In the genomic region with DNA sequence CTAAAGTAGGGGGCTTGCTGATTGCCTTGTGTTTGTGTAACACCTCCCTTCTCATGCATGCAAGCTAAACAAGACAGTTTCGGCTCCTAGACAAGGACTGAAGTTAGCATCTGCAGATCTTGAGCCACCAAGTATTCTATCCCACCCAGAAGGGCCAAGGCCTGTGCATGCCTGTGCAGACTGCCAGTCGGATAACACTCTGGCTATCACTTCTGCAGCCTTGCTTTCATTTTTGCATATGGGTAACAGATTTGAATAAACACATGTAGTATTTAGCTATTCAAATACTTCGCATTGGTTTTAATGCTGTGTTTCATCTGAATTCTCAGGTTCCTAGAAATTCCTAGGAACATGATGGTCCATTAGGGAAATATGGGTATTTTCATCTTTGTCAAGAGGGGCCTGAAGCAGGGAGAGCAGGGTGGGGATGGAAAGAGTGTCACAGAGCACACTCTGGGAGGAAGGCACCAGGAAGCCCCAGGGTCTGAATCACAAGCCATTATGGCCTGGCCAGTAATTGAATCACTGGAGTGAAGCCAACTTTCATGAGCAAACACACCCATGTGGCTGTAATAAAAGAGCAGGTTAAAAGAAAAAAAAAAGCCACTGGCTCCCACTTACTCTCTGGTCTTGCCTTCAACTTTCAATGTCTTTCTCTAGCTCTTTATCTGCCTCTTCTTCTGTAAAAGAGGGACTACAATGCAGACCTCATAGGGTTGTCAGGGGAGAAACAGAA, we compare ENCODE assay signal across 9 cellular contexts. TPM values are rescaled to one million over a fixed set of nuclear protein-coding genes. Genes with fewer than 3 reads are reported as not detected.
DNase-seq lines count a peak whose midpoint lies in the region; ATAC-seq and TF ChIP-seq lines count a peak whose summit lies in the region.
"Had no signal": no experiment of that assay in that cellular context is flagged by ENCODE, and none has a peak within 500 bp of the region (broad histone marks: within the 10 kb centered on the region; RNA-seq: fewer than 3 reads in every experiment).

No MANE protein-coding gene starts in this region.

- H3K4me3 Mint-ChIP-seq in H9: no peak overlapping the region
- H3K4me3 Mint-ChIP-seq in naive thymus-derived CD8-positive, alpha-beta T cell: no peak overlapping the region
- H3K4me3 Mint-ChIP-seq: IgD-negative memory B cell had no signal

- no peak overlapping the region for H2BK15ac ChIP-seq in H9 (ENCODE audit: low read depth, low read length)

- H3K4ac ChIP-seq in H9 (ENCODE audit: low read depth, low read length): no peak overlapping the region

- no peak overlapping the region for H4K5ac ChIP-seq in H9 (ENCODE audit: insufficient read length, low read depth, low read length)

- no peak overlapping the region for H2BK20ac ChIP-seq in H9 (ENCODE audit: low read depth, low read length, poor library complexity, severe bottlenecking)

- no peak for ATAC-seq in naive thymus-derived CD8-positive, alpha-beta T cell
- no peak for ATAC-seq in HG03469 (IDR thresholded peaks at IDR 0.05; ENCODE audit: unreplicated experiment)

- H3K4me3 ChIP-seq in skeletal muscle satellite cell (ENCODE audit: low read length): no peak overlapping the region

- H3K4me1 Mint-ChIP-seq in H9: peaks cover 8 to 11% of the 10 kb centered on the region in 2 experiments
- H3K4me1 Mint-ChIP-seq in naive thymus-derived CD8-positive, alpha-beta T cell: no peaks in the 10 kb centered on the region

- H4K91ac ChIP-seq in H9 (ENCODE audit: insufficient read length, low read depth, low read length): no peak overlapping the region

- H3K9ac ChIP-seq in skeletal muscle satellite cell (ENCODE audit: low read depth, low read length): no peak overlapping the region
- no peak overlapping the region for H3K9ac ChIP-seq in H9 (ENCODE audit: extremely low read depth, insufficient read length, low read length)

- no peaks in the 10 kb centered on the region for H3K9me3 ChIP-seq in skeletal muscle satellite cell (replicated peaks; ENCODE audit: low read length)
- no peaks in the 10 kb centered on the region for H3K9me3 ChIP-seq in H9 (ENCODE audit: control insufficient read depth, low read depth, low read length)

- TF ChIP-seq CTCF in H9 (conservative IDR thresholded peaks at IDR 0.05): no peak

- no peaks in the 10 kb centered on the region for H3K23me2 ChIP-seq in H9 (ENCODE audit: insufficient read length, low read depth, low read length, poor library complexity, severe bottlenecking)

- peak overlapping the region in 1 of 3 experiments; percentile 74; a peak in 2 of 7 replicates for H3K27ac Mint-ChIP-seq in H9
- peak overlapping the region in 1 of 10 donors; percentile 26 for H3K27ac Mint-ChIP-seq in naive thymus-derived CD8-positive, alpha-beta T cell
- H3K27ac Mint-ChIP-seq: IgD-negative memory B cell had no signal

- no peak overlapping the region for H2AFZ ChIP-seq in H9 (ENCODE audit: low read length)

- H4K20me1 ChIP-seq in H9 (ENCODE audit: control insufficient read depth, insufficient read depth, insufficient read length): no peaks in the 10 kb centered on the region

- no peak overlapping the region for H2BK12ac ChIP-seq in H9 (ENCODE audit: insufficient read length, low read depth, low read length)

- no peak overlapping the region for H3K56ac ChIP-seq in H9 (ENCODE audit: insufficient read length, low read depth, low read length)

- H2AK5ac ChIP-seq in H9 (ENCODE audit: insufficient read length, low read length): no peak overlapping the region

- WGBS in H9 (ENCODE audit: extremely low coverage, insufficient read length, low lambda C conversion rate): no CpG with 5 or more reads among the region's 3 CpGs

- H3K4me2 ChIP-seq in skeletal muscle satellite cell (ENCODE audit: low read length): peak overlapping the region; percentile 45
- no peak overlapping the region for H3K4me2 ChIP-seq in H9 (ENCODE audit: insufficient read depth, insufficient read length, low read length)

- H3K79me2 ChIP-seq in H9 (ENCODE audit: insufficient read depth, low read length): no peaks in the 10 kb centered on the region

- H3K79me1 ChIP-seq in H9 (ENCODE audit: insufficient read depth, low read depth, low read length, poor library complexity, severe bottlenecking): no peaks in the 10 kb centered on the region

- H3K18ac ChIP-seq in H9 (ENCODE audit: insufficient read length, low read depth, low read length): no peak overlapping the region

- CTCF ChIA-PET in HEK293T (lab: Yijun Ruan, JAX): interaction anchor here (1.4 kb wide), 1 partner anchor 10 kb away, joined by 4 read pairs; no protein-coding TSS in a partner anchor

- POLR2A ChIA-PET in HEK293T (lab: Yijun Ruan, JAX): interaction anchor here (1.0 to 2.9 kb wide), 4 partner anchors 9 to 119 kb away, joined by 3 to 15 read pairs (median 4); partner anchors contain the start of gene GADD45A
- POLR2A ChIA-PET in naive thymus-derived CD8-positive, alpha-beta T cell (lab: Charles Lee): no interaction called here

- H3K4me1 ChIP-seq in skeletal muscle satellite cell (ENCODE audit: control insufficient read depth, insufficient read depth, low read length) (peaks cover 75% of the 10 kb centered on the region), H9 (ENCODE audit: insufficient read depth, low read length) (0 out of 2 replicates have a peak, but pooled peaks cover 2% of the 10 kb centered on the region)

- no peak overlapping the region for H2BK5ac ChIP-seq in H9 (ENCODE audit: insufficient read length, low read length)

- no peak overlapping the region for H2BK120ac ChIP-seq in H9 (ENCODE audit: low read depth, low read length, poor library complexity, severe bottlenecking)

- H3K27me3 Mint-ChIP-seq in H9 (ENCODE audit: low read depth): no peaks in the 10 kb centered on the region
- peaks cover 0 to 4% (median 0%) of the 10 kb centered on the region in 5 donors for H3K27me3 Mint-ChIP-seq in naive thymus-derived CD8-positive, alpha-beta T cell

- H3K9me3 Mint-ChIP-seq in H9: no peaks in the 10 kb centered on the region
- H3K9me3 Mint-ChIP-seq in naive thymus-derived CD8-positive, alpha-beta T cell: no peaks in the 10 kb centered on the region
- H3K9me3 Mint-ChIP-seq: IgD-negative memory B cell had no signal

- H3K27ac ChIP-seq in H9 (ENCODE audit: insufficient read length, low read depth, low read length): no peak overlapping the region

- no peak overlapping the region for H4K8ac ChIP-seq in H9 (replicated peaks; ENCODE audit: insufficient read length, low read depth, low read length)

- H3K27me3 ChIP-seq in skeletal muscle satellite cell (ENCODE audit: control insufficient read depth, insufficient read depth, low read length): no peaks in the 10 kb centered on the region
- no peaks in the 10 kb centered on the region for H3K27me3 ChIP-seq in H9 (ENCODE audit: insufficient read depth, low read length)

- no peaks in the 10 kb centered on the region for H3K36me3 Mint-ChIP-seq in H9 (ENCODE audit: insufficient read depth in 1 of 3, low read depth in 3 of 3)
- H3K36me3 Mint-ChIP-seq in naive thymus-derived CD8-positive, alpha-beta T cell: no peaks in the 10 kb centered on the region

- no peak overlapping the region for H3K23ac ChIP-seq in H9 (ENCODE audit: insufficient read length, low read depth, low read length)

- no peak overlapping the region for H3T11ph ChIP-seq in H9 (ENCODE audit: low read length)

- DNase-seq in HEK293T (ENCODE audit: extremely low spot score) (peak; percentile 73), NCI-H460 (ENCODE audit: extremely low read depth, low read depth) (peak; percentile 47), dermis microvascular lymphatic vessel endothelial cell (ENCODE audit: low read depth in 2 of 2) (peak; percentile 90 to 95), H9 (no peak), germinal center (ENCODE audit: low spot score) (no peak)
- no peak for DNase-seq in naive thymus-derived CD8-positive, alpha-beta T cell

- H3K14ac ChIP-seq in H9 (ENCODE audit: insufficient read depth, low read length): no peak overlapping the region

- H3K36me3 ChIP-seq in skeletal muscle satellite cell (ENCODE audit: insufficient read depth, low read length): peaks cover 5% of the 10 kb centered on the region

TF ChIP-seq in HEK293T, 16 proteins besides CTCF, POLR2A, EP300 and RAD21:
- TF ChIP-seq ZNF384 (IDR thresholded peaks at IDR 0.05): peak; percentile 90
- no peak for TF ChIP-seq FOXK2 (IDR thresholded peaks at IDR 0.05)

RNA-seq across cellular contexts. Expression of gene GADD45A, which starts 28.2 kb away (rescaled TPM):
- total RNA-seq in NCI-H460 (2014; rRNA removed; shearing (Covaris generic)): 124 and 137 TPM in 2 replicates
- 48.2 and 53.2 TPM in 2 replicates for polyA plus RNA-seq in NCI-H460 (2014; cell fraction: nucleus; rRNA removed)
- total RNA-seq in dermis microvascular lymphatic vessel endothelial cell: 22.5 and 26.6 TPM in 2 replicates
- 22.9 and 30.2 TPM in 2 replicates for total RNA-seq in skeletal muscle satellite cell (2012; rRNA removed)
- total RNA-seq in H9 (2021): 22.8 and 25.0 TPM in 2 replicates
- 10 to 100 TPM; 19.0 to 19.5 TPM for total RNA-seq in naive thymus-derived CD8-positive, alpha-beta T cell
- 10 to 100 TPM in 1 of 3 donors, 1 to 10 TPM in 2; 4.1 to 13.0 (median 5.7) TPM for polyA plus RNA-seq in naive thymus-derived CD8-positive, alpha-beta T cell

Comparison
In these comparisons a context has a peak if more than half of its experiments do, and no peak if none do; other contexts are left out.
1. DNase-seq: peak in HEK293T (single experiment), NCI-H460 (single experiment) and dermis microvascular lymphatic vessel endothelial cell (2 of 2); none in H9 (single experiment), naive thymus-derived CD8-positive, alpha-beta T cell (0 of 10) and germinal center (single experiment).